Comparison of ENCODE assay signal across 16 cellular contexts in the genomic region with DNA sequence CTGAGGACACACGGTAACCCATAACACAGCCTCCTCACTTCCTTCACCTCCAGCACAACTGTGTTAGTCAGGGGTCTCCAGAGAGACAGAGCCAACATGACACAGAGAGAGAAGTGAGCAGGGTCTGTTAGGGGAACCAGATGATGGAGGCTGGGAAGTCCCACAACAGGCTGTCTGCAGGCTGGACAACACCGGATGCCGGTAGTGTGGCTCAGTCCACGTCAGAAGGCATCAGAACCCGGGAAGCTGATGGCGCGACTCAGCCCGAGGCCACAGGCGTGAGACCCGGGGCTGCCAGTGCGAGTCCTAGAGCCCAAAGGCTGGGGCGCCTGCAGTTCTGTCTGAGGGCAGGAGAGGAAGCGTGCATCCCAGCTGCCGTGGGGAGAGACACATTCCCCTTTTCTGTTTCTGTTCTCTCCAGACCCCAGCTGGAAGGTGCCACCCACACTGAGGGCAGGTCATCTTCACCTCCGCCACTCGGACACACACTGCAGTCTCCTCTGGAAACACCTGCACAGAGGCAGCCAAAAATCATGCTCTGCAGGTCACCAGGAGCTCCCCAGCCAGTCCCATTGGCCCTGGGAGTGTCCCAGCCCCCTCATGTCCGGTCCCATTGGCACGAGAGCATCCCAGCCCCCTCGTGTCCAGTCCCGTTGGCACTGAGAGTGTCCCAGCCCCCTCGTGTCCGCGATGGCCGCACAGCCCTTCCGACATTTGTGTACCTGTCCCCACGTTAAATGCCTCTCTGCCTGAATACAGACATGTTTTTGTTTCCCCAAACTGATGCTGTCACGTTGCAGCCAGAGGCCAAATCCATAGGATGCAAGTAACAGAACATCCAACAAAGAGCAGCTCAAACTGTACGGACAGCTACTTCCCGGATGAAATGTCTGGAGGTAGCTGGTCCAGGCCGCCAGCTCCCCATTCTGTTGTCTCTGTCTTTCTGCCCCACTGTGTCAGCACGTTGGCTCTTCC. TPM values are rescaled to one million over a fixed set of nuclear protein-coding genes. Genes with fewer than 3 reads are reported as not detected.
DNase-seq lines count a peak whose midpoint lies in the region; ATAC-seq and TF ChIP-seq lines count a peak whose summit lies in the region.
"Had no signal": no experiment of that assay in that cellular context is flagged by ENCODE, and none has a peak within 500 bp of the region (broad histone marks: within the 10 kb centered on the region; RNA-seq: fewer than 3 reads in every experiment).

No MANE protein-coding gene starts in this region.

- ATAC-seq in Right ventricle myocardium inferior: no peak
- no peak for ATAC-seq in psoas muscle
- no peak for ATAC-seq in GM19324 (IDR thresholded peaks at IDR 0.05; ENCODE audit: low FRiP score, unreplicated experiment)
- ATAC-seq: PC-3 had no signal

- intact Hi-C loops in Right ventricle myocardium inferior (cut with DNase I): no loop called here
- intact Hi-C loops in left ventricle myocardium inferior (cut with micrococcal nuclease): no loop called here
- intact Hi-C loops in psoas muscle (cut with DNase I): no loop called here

- H3K4me3 ChIP-seq in left ventricle myocardium inferior: no peak overlapping the region
- H3K4me3 ChIP-seq in HL-60 (replicated peaks; ENCODE audit: insufficient read depth, low read length): no peak overlapping the region
- H3K4me3 ChIP-seq in psoas muscle: no peak overlapping the region
- H3K4me3 ChIP-seq in foreskin fibroblast (ENCODE audit: low read depth in 1 of 2, low read length in 2 of 2): no peak overlapping the region
- H3K4me3 ChIP-seq: SJCRH30, thoracic aorta had no signal

- H3K27me3 ChIP-seq in left ventricle myocardium inferior (ENCODE audit: low read depth) (peaks cover 50% of the 10 kb centered on the region), HL-60 (ENCODE audit: insufficient read depth, poor library complexity, severe bottlenecking) (no peaks in the 10 kb centered on the region), psoas muscle (ENCODE audit: insufficient read depth in 3 of 3, low read length in 2 of 3) (peaks cover 0 to 11% (median 3%) of the 10 kb centered on the region in 3 donors)
- H3K27me3 ChIP-seq: SJCRH30 had no signal

- H3K9me3 Mint-ChIP-seq in chondrocyte (ENCODE audit: low read depth) (no peaks in the 10 kb centered on the region), mesothelial cell of epicardium (no peaks in the 10 kb centered on the region)
- H3K9me3 Mint-ChIP-seq: nephron had no signal

- H3K36me3 ChIP-seq in left ventricle myocardium inferior: no peaks in the 10 kb centered on the region
- H3K36me3 ChIP-seq in psoas muscle (ENCODE audit: insufficient read depth in 1 of 2, low read depth in 1 of 2): no peaks in the 10 kb centered on the region
- H3K36me3 ChIP-seq: SJCRH30, thoracic aorta had no signal

- TF ChIP-seq CTCF in left ventricle myocardium inferior (IDR thresholded peaks at IDR 0.05; ENCODE audit: borderline replicate concordance) (no peak), HL-60 (IDR thresholded peaks at IDR 0.05; ENCODE audit: insufficient read depth, low read length) (no peak), chondrocyte (IDR thresholded peaks at IDR 0.05) (no peak), psoas muscle (IDR thresholded peaks at IDR 0.05) (no peak), foreskin fibroblast (IDR thresholded peaks at IDR 0.05; ENCODE audit: low read depth, low read length) (no peak), mesothelial cell of epicardium (IDR thresholded peaks at IDR 0.05; ENCODE audit: unreplicated experiment) (no peak)

- H3K27me3 Mint-ChIP-seq in chondrocyte (ENCODE audit: low read depth) (peaks cover 17% of the 10 kb centered on the region), mesothelial cell of epicardium (ENCODE audit: low read depth) (peaks cover 75% of the 10 kb centered on the region)
- H3K27me3 Mint-ChIP-seq: CD4-positive, CD25-positive, alpha-beta regulatory T cell had no signal

- no peak overlapping the region for H3K4me3 Mint-ChIP-seq in chondrocyte (ENCODE audit: unreplicated experiment)
- H3K4me3 Mint-ChIP-seq in mesothelial cell of epicardium: no peak overlapping the region
- H3K4me3 Mint-ChIP-seq: nephron had no signal

- peak; percentile 68 for DNase-seq in Right ventricle myocardium inferior (ENCODE audit: missing footprints)
- DNase-seq in left ventricle myocardium inferior: no peak
- DNase-seq in HL-60 (ENCODE audit: low read depth in 1 of 2, low spot score in 1 of 2): no peak
- DNase-seq in chondrocyte (ENCODE audit: low spot score): peak; percentile 90
- peak; percentile 11 to 46 for DNase-seq in psoas muscle
- no peak for DNase-seq in foreskin fibroblast
- DNase-seq in mesothelial cell of epicardium (ENCODE audit: low spot score in 2 of 2, unreplicated experiment in 2 of 2): no peak
- DNase-seq: activated CD4-positive, alpha-beta T cell treated with anti-CD3 and anti-CD28 coated beads, Interleukin-2, amount 50 U/mL, for 4 hours; activated gamma-delta T cell; CD4-positive, CD25-positive, alpha-beta regulatory T cell; NCI-H1417 treated with DMSO at 0.1 percent for 48 hours; PC-3; SJCRH30 had no signal

- H3K36me3 Mint-ChIP-seq in chondrocyte (ENCODE audit: low read depth) (no peaks in the 10 kb centered on the region), mesothelial cell of epicardium (no peaks in the 10 kb centered on the region)
- H3K36me3 Mint-ChIP-seq: CD4-positive, CD25-positive, alpha-beta regulatory T cell had no signal

- H3K4me1 ChIP-seq in left ventricle myocardium inferior (no peaks in the 10 kb centered on the region), psoas muscle (no peaks in the 10 kb centered on the region)
- H3K4me1 ChIP-seq: SJCRH30 had no signal

- H3K9me3 ChIP-seq in left ventricle myocardium inferior (replicated peaks) (no peaks in the 10 kb centered on the region), psoas muscle (no peaks in the 10 kb centered on the region)
- H3K9me3 ChIP-seq: SJCRH30, thoracic aorta had no signal

- H3K27ac Mint-ChIP-seq in chondrocyte (ENCODE audit: unreplicated experiment) (no peak overlapping the region), mesothelial cell of epicardium (no peak overlapping the region)
- H3K27ac Mint-ChIP-seq: nephron had no signal

- no peaks in the 10 kb centered on the region for H3K4me1 Mint-ChIP-seq in chondrocyte (ENCODE audit: low read depth)
- H3K4me1 Mint-ChIP-seq in mesothelial cell of epicardium: no peaks in the 10 kb centered on the region
- H3K4me1 Mint-ChIP-seq: nephron had no signal

- H3K27ac ChIP-seq in left ventricle myocardium inferior (replicated peaks): no peak overlapping the region
- H3K27ac ChIP-seq in HL-60 (replicated peaks): peak overlapping the region; percentile 31
- no peak overlapping the region for H3K27ac ChIP-seq in psoas muscle
- H3K27ac ChIP-seq: SJCRH30, thoracic aorta had no signal

- whole genome bisulfite sequencing in psoas muscle, 3 donors: 83 to 88% (median 85%) methylated on average over 30 to 31 of the region's 31 CpGs

RNA-seq across cellular contexts. Expression of gene FBRSL1, which starts 7.9 kb away (rescaled TPM):
- total RNA-seq in Right ventricle myocardium inferior (51.9 TPM), left ventricle myocardium inferior (66.0 TPM), chondrocyte (35.3 to 41.6 TPM (median 41.1 TPM) in 3 replicates), psoas muscle (10 to 100 TPM; 40.1 to 54.5 (median 43.0) TPM), mesothelial cell of epicardium (109 to 119 TPM (median 115 TPM) in 3 replicates)
- polyA plus RNA-seq in psoas muscle: 10 to 100 TPM; 23.0 to 37.8 (median 32.8) TPM

Comparison
In these comparisons a context has a peak if more than half of its experiments do, and no peak if none do; other contexts are left out.
1. DNase-seq: peak in Right ventricle myocardium inferior (single experiment), chondrocyte (single experiment) and psoas muscle (2 of 2); none in left ventricle myocardium inferior (single experiment), HL-60 (0 of 2), foreskin fibroblast (0 of 2) and mesothelial cell of epicardium (0 of 2).